ENCODE assay signal across 1 cellular context in genomic region chr5:80662108-80662507, GRCh38.
TF ChIP-seq lines count a peak whose summit lies in the region.

No MANE protein-coding gene starts in this region.

TF ChIP-seq in HepG2, 621 proteins besides CTCF, POLR2A, EP300 and RAD21:
- TF ChIP-seq CEBPB (IDR thresholded peaks at IDR 0.05; ENCODE audit: borderline replicate concordance, low read depth, low read length): 0 out of 2 replicates have a peak, but pooled peaks have one; percentile 26
- TF ChIP-seq NFIB (CRISPR knock-in tag; IDR thresholded peaks at IDR 0.05; ENCODE audit: borderline replicate concordance): no peak
- no peak for TF ChIP-seq ZNF703 (CRISPR knock-in tag; IDR thresholded peaks at IDR 0.05; ENCODE audit: borderline replicate concordance)
- no peak for TF ChIP-seq SAFB2 (CRISPR knock-in tag; IDR thresholded peaks at IDR 0.05; ENCODE audit: borderline replicate concordance, low read depth)
- no peak for TF ChIP-seq ZSCAN22 (CRISPR knock-in tag; IDR thresholded peaks at IDR 0.05)
- no peak for TF ChIP-seq DDIT3 (CRISPR knock-in tag; IDR thresholded peaks at IDR 0.05)
- TF ChIP-seq, protein P1, sequence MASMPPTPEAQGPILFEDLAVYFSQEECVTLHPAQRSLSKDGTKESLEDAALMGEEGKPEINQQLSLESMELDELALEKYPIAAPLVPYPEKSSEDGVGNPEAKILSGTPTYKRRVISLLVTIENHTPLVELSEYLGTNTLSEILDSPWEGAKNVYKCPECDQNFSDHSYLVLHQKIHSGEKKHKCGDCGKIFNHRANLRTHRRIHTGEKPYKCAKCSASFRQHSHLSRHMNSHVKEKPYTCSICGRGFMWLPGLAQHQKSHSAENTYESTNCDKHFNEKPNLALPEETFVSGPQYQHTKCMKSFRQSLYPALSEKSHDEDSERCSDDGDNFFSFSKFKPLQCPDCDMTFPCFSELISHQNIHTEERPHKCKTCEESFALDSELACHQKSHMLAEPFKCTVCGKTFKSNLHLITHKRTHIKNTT (CRISPR knock-in tag; IDR thresholded peaks at IDR 0.05): no peak
- no peak for TF ChIP-seq MXD3 (CRISPR knock-in tag; IDR thresholded peaks at IDR 0.05)
